Comparison of ENCODE assay signal across 15 cellular contexts in genomic region chr3:190117995-190118394, GRCh38. TPM values are rescaled to one million over a fixed set of nuclear protein-coding genes. Genes with fewer than 3 reads are reported as not detected.
DNase-seq lines count a peak whose midpoint lies in the region; FAIRE-seq and TF ChIP-seq lines count a peak whose summit lies in the region.
"Had no signal": no experiment of that assay in that cellular context is flagged by ENCODE, and none has a peak within 500 bp of the region (broad histone marks: within the 10 kb centered on the region; RNA-seq: fewer than 3 reads in every experiment).

No MANE protein-coding gene starts in this region.

- no peak overlapping the region for H2BK5ac ChIP-seq in trophoblast cell (ENCODE audit: low read depth, low read length, poor library complexity)

- no peak overlapping the region for H2AFZ ChIP-seq in trophoblast cell (ENCODE audit: insufficient read depth, low read length, poor library complexity)

- CTCF ChIA-PET in RWPE1 (lab: Yijun Ruan, JAX): interaction anchor here (0.6 kb wide), 1 partner anchor 91 kb away, joined by 3 read pairs; no protein-coding TSS in a partner anchor
- CTCF ChIA-PET in CD4-positive, alpha-beta memory T cell (lab: Charles Lee; ENCODE audit: partially characterized antibody): no interaction called here

- H3K4me1 Mint-ChIP-seq in T-helper 2 cell treated with Interferon-gamma antibody and Interleukin-4, amounts not matched to agents 5 μg/mL and 100 μg/mL, for 36 hours (ENCODE audit: low read depth): peaks cover 5% of the 10 kb centered on the region
- peaks cover 6 to 9% (median 8%) of the 10 kb centered on the region in 4 donors for H3K4me1 Mint-ChIP-seq in CD4-positive, alpha-beta memory T cell

- H3K36me3 Mint-ChIP-seq in T-helper 2 cell treated with Interferon-gamma antibody and Interleukin-4, amounts not matched to agents 5 μg/mL and 100 μg/mL, for 36 hours (ENCODE audit: low read depth): no peaks in the 10 kb centered on the region
- no peaks in the 10 kb centered on the region for H3K36me3 Mint-ChIP-seq in CD4-positive, alpha-beta memory T cell

- H2BK120ac ChIP-seq in trophoblast cell (ENCODE audit: insufficient read depth, low read length, poor library complexity): no peak overlapping the region

- H3K27ac ChIP-seq in RWPE1 (no peak overlapping the region), trophoblast cell (ENCODE audit: low read depth, low read length) (no peak overlapping the region)
- H3K27ac ChIP-seq in CD4-positive, alpha-beta memory T cell (ENCODE audit: low read depth, low read length): no peak overlapping the region
- H3K27ac ChIP-seq: C4-2B had no signal

- H3K27ac Mint-ChIP-seq in T-helper 2 cell treated with Interferon-gamma antibody and Interleukin-4, amounts not matched to agents 5 μg/mL and 100 μg/mL, for 36 hours: no peak overlapping the region
- H3K27ac Mint-ChIP-seq in CD4-positive, alpha-beta memory T cell: no peak overlapping the region

- POLR2A ChIA-PET in RWPE1 (lab: Yijun Ruan, JAX; ENCODE audit: low non-redundant PET): no interaction called here
- POLR2A ChIA-PET in CD4-positive, alpha-beta memory T cell (lab: Charles Lee; ENCODE audit: partially characterized antibody): no interaction called here

- no CpG with 5 or more reads among the region's 2 CpGs for WGBS in trophoblast cell (ENCODE audit: extremely low coverage, insufficient coverage, insufficient read length)

- no peak overlapping the region for H3K18ac ChIP-seq in trophoblast cell (ENCODE audit: low read length)

- no peak overlapping the region for H3K14ac ChIP-seq in trophoblast cell (ENCODE audit: low read length)

- no peaks in the 10 kb centered on the region for H3K9me3 ChIP-seq in trophoblast cell (ENCODE audit: insufficient read depth, low read depth, low read length)
- no peaks in the 10 kb centered on the region for H3K9me3 ChIP-seq in CD4-positive, alpha-beta memory T cell (ENCODE audit: control insufficient read depth in 1 of 2, low read length in 2 of 2)

- peaks cover 58% of the 10 kb centered on the region for H3K27me3 Mint-ChIP-seq in T-helper 2 cell treated with Interferon-gamma antibody and Interleukin-4, amounts not matched to agents 5 μg/mL and 100 μg/mL, for 36 hours (ENCODE audit: low read depth)
- H3K27me3 Mint-ChIP-seq in CD4-positive, alpha-beta memory T cell: peaks cover 30 to 40% of the 10 kb centered on the region in 2 donors

- no peak overlapping the region for H4K12ac ChIP-seq in trophoblast cell (ENCODE audit: low read depth, low read length)

- TF ChIP-seq CTCF in RWPE1 (conservative IDR thresholded peaks at IDR 0.05; ENCODE audit: low read depth) (no peak), fibroblast of villous mesenchyme (IDR thresholded peaks at IDR 0.05; ENCODE audit: insufficient read depth, low read depth, low read length) (no peak)

- H3K4me2 ChIP-seq in trophoblast cell (ENCODE audit: low read length): peak overlapping the region; percentile 13

- no peak overlapping the region for H4K8ac ChIP-seq in trophoblast cell (ENCODE audit: low read depth, low read length)

- no peak overlapping the region for H3K9ac ChIP-seq in trophoblast cell (ENCODE audit: low read length)

- peaks cover 7 to 17% of the 10 kb centered on the region in 2 experiments for H3K4me1 ChIP-seq in trophoblast cell (ENCODE audit: control insufficient read depth in 1 of 2, insufficient read depth in 2 of 2, low read length in 2 of 2)
- H3K4me1 ChIP-seq in CD4-positive, alpha-beta memory T cell (ENCODE audit: insufficient read depth, low read length): no peaks in the 10 kb centered on the region

- H2AK5ac ChIP-seq in trophoblast cell (ENCODE audit: low read length): no peak overlapping the region

- H3K27me3 ChIP-seq in trophoblast cell (ENCODE audit: insufficient read depth, low read length): no peaks in the 10 kb centered on the region
- peaks cover 3% of the 10 kb centered on the region for H3K27me3 ChIP-seq in CD4-positive, alpha-beta memory T cell (ENCODE audit: insufficient read depth, low read length)

- peaks cover 5% of the 10 kb centered on the region for H3K79me2 ChIP-seq in trophoblast cell (ENCODE audit: control insufficient read depth, insufficient read depth, low read length, poor library complexity)

- H3K36me3 ChIP-seq in trophoblast cell (ENCODE audit: control insufficient read depth in 1 of 2, insufficient read depth in 2 of 2, low read length in 2 of 2): no peaks in the 10 kb centered on the region
- H3K36me3 ChIP-seq in CD4-positive, alpha-beta memory T cell (ENCODE audit: insufficient read depth, low read length): no peaks in the 10 kb centered on the region

- no peak overlapping the region for H3K4me3 Mint-ChIP-seq in T-helper 2 cell treated with Interferon-gamma antibody and Interleukin-4, amounts not matched to agents 5 μg/mL and 100 μg/mL, for 36 hours
- H3K4me3 Mint-ChIP-seq in CD4-positive, alpha-beta memory T cell: no peak overlapping the region

- DNase-seq in RWPE1 (ENCODE audit: low spot score) (peak; percentile 64), fibroblast of villous mesenchyme (ENCODE audit: low read depth) (no peak), trophoblast cell (peak in 1 of 2 donors; percentile 33)
- no peak for DNase-seq in activated CD4-positive, alpha-beta T cell treated with anti-CD3 and anti-CD28 coated beads, Interleukin-2, amount 50 U/mL, for 1 hour
- no peak for DNase-seq in effector CD4-positive, alpha-beta T cell
- no peak for DNase-seq in T-helper 2 cell treated with Interferon-gamma antibody and Interleukin-4, amounts not matched to agents 5 μg/mL and 100 μg/mL, for 36 hours (ENCODE audit: low spot score)
- no peak for DNase-seq in CD4-positive, alpha-beta memory T cell
- DNase-seq: activated CD4-positive, CD25-positive, alpha-beta regulatory T cell; activated T-cell treated with anti-CD3 and anti-CD28 coated beads, Interleukin-2, amount 50 U/mL, for 1 hour; anterior cingulate cortex; NCI-H1694; NCI-H748 treated with DMSO at 0.1 percent for 48 hours; stimulated activated CD8-positive, alpha-beta memory T cell treated with anti-CD3 and anti-CD28 coated beads, Interleukin-4, amount 100 ng/mL, for 48 hours had no signal

- no peak overlapping the region for H4K91ac ChIP-seq in trophoblast cell (ENCODE audit: low read depth, low read length)

- peaks cover 9% of the 10 kb centered on the region for H3K79me1 ChIP-seq in trophoblast cell (ENCODE audit: low read length)

- peak; percentile 92 for FAIRE-seq in G401.6 (lab: Jason Lieb, UNC)

- intact Hi-C loops in CD4-positive, alpha-beta memory T cell (cut with micrococcal nuclease): no loop called here

- H3K4me3 ChIP-seq in fibroblast of villous mesenchyme (ENCODE audit: low read depth, low read length) (peak overlapping the region; percentile 16), trophoblast cell (ENCODE audit: low read depth, low read length) (no peak overlapping the region)
- H3K4me3 ChIP-seq in CD4-positive, alpha-beta memory T cell (ENCODE audit: low read length in 2 of 2): no peak overlapping the region

- no peaks in the 10 kb centered on the region for H3K9me3 Mint-ChIP-seq in T-helper 2 cell treated with Interferon-gamma antibody and Interleukin-4, amounts not matched to agents 5 μg/mL and 100 μg/mL, for 36 hours
- H3K9me3 Mint-ChIP-seq in CD4-positive, alpha-beta memory T cell: peaks cover 0 to 4% (median 1%) of the 10 kb centered on the region in 8 donors

- H3K4ac ChIP-seq in trophoblast cell (ENCODE audit: low read depth, low read length): no peak overlapping the region

- no peak overlapping the region for H2BK12ac ChIP-seq in trophoblast cell (ENCODE audit: low read length)

- H3K23ac ChIP-seq in trophoblast cell (ENCODE audit: low read length): no peak overlapping the region

RNA-seq across cellular contexts. Expression of gene P3H2, which starts 2.7 kb away (rescaled TPM):
- total RNA-seq in fibroblast of villous mesenchyme: 21.9 and 51.8 TPM in 2 replicates
- polyA plus RNA-seq in trophoblast cell (2013): 13.8 and 14.4 TPM in 2 replicates
- total RNA-seq in CD4-positive, alpha-beta memory T cell: not detected
- not detected for polyA plus RNA-seq in CD4-positive, alpha-beta memory T cell

Comparison
In these comparisons a context has a peak if more than half of its experiments do, and no peak if none do; other contexts are left out.
1. RNA of gene P3H2, which starts 2.7 kb away (total RNA-seq): 21.9 to 51.8 TPM in fibroblast of villous mesenchyme; not detected in CD4-positive, alpha-beta memory T cell; every median in the first group is over 10 times any median in the second.